In genomic region chr7:87164433-87164832, GRCh38 we compare ENCODE assay signal across 23 cellular contexts.
"Had no signal": no experiment of that assay in that cellular context is flagged by ENCODE, and none has a peak within 500 bp of the region (broad histone marks: within the 10 kb centered on the region; RNA-seq: fewer than 3 reads in every experiment).

No MANE protein-coding gene starts in this region.

- DNase-seq: Kasumi-1, MM.1S, NCI-H1092 treated with DMSO at 0.1 percent for 48 hours, NCI-H1417, NCI-H146, NCI-H187, NCI-H2029, NCI-H2081 treated with DMSO at 0.1 percent for 48 hours, NCI-H2171, NCI-H226, NCI-H446, NCI-H510A, NCI-H524 treated with DMSO at 0.1 percent for 48 hours, NCI-H69, NCI-H774, SHP77, SK-N-SH, SW 1271, T-cell had no signal

- ATAC-seq: T-cell had no signal

- H3K4me2 ChIP-seq: KMS-11, SK-N-SH had no signal

- H3K9me3 ChIP-seq: SK-N-SH had no signal

- H3K27ac ChIP-seq: HL-60, KMS-11, RWPE1 had no signal

- FAIRE-seq: HTR-8/SVneo had no signal
